Comparison of ENCODE assay signal across 3 cellular contexts in the genomic region with DNA sequence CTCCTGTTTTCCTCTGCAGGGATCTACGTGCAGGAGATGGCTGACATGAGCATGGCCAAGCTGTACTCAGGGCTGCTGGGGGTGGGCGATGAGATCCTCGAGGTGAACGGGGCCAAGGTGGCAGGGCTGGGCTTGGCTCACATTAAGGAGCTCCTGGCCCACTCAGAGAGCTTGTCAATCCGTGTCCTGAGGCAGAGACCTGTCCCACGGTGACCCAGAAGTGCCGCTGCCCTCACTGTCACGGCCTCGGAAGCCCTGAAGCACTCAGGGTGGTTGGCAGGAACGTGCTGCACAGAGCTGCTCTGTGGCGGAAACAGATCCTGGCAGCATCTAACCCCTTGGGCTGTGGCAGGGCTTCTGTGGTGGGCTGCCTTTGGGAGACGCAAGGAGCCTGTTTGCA.
TF ChIP-seq lines count a peak whose summit lies in the region.

No MANE protein-coding gene starts in this region.

TF ChIP-seq in SK-N-SH, 30 proteins besides CTCF, POLR2A, EP300 and RAD21:
- TF ChIP-seq NRF1 (IDR thresholded peaks at IDR 0.05; ENCODE audit: low read depth, low read length) = no peak
- TF ChIP-seq NFIC (IDR thresholded peaks at IDR 0.05; ENCODE audit: borderline replicate concordance) = no peak
- no peak for TF ChIP-seq FOXJ3 (CRISPR knock-in tag; IDR thresholded peaks at IDR 0.05)
- TF ChIP-seq, protein P1, sequence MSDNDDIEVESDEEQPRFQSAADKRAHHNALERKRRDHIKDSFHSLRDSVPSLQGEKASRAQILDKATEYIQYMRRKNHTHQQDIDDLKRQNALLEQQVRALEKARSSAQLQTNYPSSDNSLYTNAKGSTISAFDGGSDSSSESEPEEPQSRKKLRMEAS (IDR thresholded peaks at IDR 0.05; ENCODE audit: low read depth) = no peak
- no peak for TF ChIP-seq GATA2 (CRISPR knock-in tag; IDR thresholded peaks at IDR 0.05)
- no peak for TF ChIP-seq GABPA (IDR thresholded peaks at IDR 0.05; ENCODE audit: low read depth)
- TF ChIP-seq MEF2A (IDR thresholded peaks at IDR 0.05; ENCODE audit: borderline replicate concordance, low read depth) = no peak
- TF ChIP-seq RCOR1 (IDR thresholded peaks at IDR 0.05; ENCODE audit: low read length) = no peak
- TF ChIP-seq EZH2phosphoT487 (IDR thresholded peaks at IDR 0.05; ENCODE audit: borderline replicate concordance, low read depth) = no peak
- TF ChIP-seq RFX5 (IDR thresholded peaks at IDR 0.05; ENCODE audit: low read length) = no peak
- TF ChIP-seq, protein P2, sequence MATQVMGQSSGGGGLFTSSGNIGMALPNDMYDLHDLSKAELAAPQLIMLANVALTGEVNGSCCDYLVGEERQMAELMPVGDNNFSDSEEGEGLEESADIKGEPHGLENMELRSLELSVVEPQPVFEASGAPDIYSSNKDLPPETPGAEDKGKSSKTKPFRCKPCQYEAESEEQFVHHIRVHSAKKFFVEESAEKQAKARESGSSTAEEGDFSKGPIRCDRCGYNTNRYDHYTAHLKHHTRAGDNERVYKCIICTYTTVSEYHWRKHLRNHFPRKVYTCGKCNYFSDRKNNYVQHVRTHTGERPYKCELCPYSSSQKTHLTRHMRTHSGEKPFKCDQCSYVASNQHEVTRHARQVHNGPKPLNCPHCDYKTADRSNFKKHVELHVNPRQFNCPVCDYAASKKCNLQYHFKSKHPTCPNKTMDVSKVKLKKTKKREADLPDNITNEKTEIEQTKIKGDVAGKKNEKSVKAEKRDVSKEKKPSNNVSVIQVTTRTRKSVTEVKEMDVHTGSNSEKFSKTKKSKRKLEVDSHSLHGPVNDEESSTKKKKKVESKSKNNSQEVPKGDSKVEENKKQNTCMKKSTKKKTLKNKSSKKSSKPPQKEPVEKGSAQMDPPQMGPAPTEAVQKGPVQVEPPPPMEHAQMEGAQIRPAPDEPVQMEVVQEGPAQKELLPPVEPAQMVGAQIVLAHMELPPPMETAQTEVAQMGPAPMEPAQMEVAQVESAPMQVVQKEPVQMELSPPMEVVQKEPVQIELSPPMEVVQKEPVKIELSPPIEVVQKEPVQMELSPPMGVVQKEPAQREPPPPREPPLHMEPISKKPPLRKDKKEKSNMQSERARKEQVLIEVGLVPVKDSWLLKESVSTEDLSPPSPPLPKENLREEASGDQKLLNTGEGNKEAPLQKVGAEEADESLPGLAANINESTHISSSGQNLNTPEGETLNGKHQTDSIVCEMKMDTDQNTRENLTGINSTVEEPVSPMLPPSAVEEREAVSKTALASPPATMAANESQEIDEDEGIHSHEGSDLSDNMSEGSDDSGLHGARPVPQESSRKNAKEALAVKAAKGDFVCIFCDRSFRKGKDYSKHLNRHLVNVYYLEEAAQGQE (IDR thresholded peaks at IDR 0.05; ENCODE audit: low read depth, low read length) = no peak
- TF ChIP-seq, protein P3, sequence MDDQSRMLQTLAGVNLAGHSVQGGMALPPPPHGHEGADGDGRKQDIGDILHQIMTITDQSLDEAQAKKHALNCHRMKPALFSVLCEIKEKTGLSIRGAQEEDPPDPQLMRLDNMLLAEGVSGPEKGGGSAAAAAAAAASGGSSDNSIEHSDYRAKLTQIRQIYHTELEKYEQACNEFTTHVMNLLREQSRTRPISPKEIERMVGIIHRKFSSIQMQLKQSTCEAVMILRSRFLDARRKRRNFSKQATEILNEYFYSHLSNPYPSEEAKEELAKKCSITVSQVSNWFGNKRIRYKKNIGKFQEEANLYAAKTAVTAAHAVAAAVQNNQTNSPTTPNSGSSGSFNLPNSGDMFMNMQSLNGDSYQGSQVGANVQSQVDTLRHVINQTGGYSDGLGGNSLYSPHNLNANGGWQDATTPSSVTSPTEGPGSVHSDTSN (IDR thresholded peaks at IDR 0.05) = no peak
- no peak for TF ChIP-seq FOSL2 (IDR thresholded peaks at IDR 0.05; ENCODE audit: borderline replicate concordance, low read depth)

TF ChIP-seq in SK-N-SH treated with all-trans-retinoic acid at 6 μM for 48 hours, 23 proteins besides CTCF, POLR2A, EP300 and RAD21:
- TF ChIP-seq TCF4 (CRISPR knock-in tag; IDR thresholded peaks at IDR 0.05; ENCODE audit: borderline replicate concordance) (no peak), ZFP3 (CRISPR knock-in tag; IDR thresholded peaks at IDR 0.05) (no peak), CSRNP3 (CRISPR knock-in tag; IDR thresholded peaks at IDR 0.05) (no peak), BACH2 (CRISPR knock-in tag; IDR thresholded peaks at IDR 0.05; ENCODE audit: borderline replicate concordance) (no peak), ARNTL (CRISPR knock-in tag; IDR thresholded peaks at IDR 0.05; ENCODE audit: borderline replicate concordance, low read depth) (no peak), GLIS3 (CRISPR knock-in tag; IDR thresholded peaks at IDR 0.05) (no peak)

TF ChIP-seq in K562, 482 proteins besides CTCF, POLR2A, EP300 and RAD21 (continued from another document):
- TF ChIP-seq POLR2G (IDR thresholded peaks at IDR 0.05; ENCODE audit: low read depth, low read length) = 0 out of 2 replicates have a peak, but pooled peaks have one; percentile 14
